Comparison of ENCODE assay signal across 19 cellular contexts in genomic region chr22:36147196-36147788, GRCh38. TPM values are rescaled to one million over a fixed set of nuclear protein-coding genes. Genes with fewer than 3 reads are reported as not detected.
DNase-seq lines count a peak whose midpoint lies in the region; ATAC-seq and TF ChIP-seq lines count a peak whose summit lies in the region.
"Had no signal": no experiment of that assay in that cellular context is flagged by ENCODE, and none has a peak within 500 bp of the region (broad histone marks: within the 10 kb centered on the region; RNA-seq: fewer than 3 reads in every experiment).

No MANE protein-coding gene starts in this region.

- H2BK15ac ChIP-seq in neuronal stem cell (ENCODE audit: low read length): no peak overlapping the region

- DNase-seq in CD4-positive, alpha-beta memory T cell: no peak
- DNase-seq in effector memory CD4-positive, alpha-beta T cell: no peak
- DNase-seq in neuronal stem cell (ENCODE audit: low spot score) (peak; percentile 9), mucosa of gallbladder (ENCODE audit: low spot score) (no peak), lower leg skin (ENCODE audit: low spot score in 2 of 2) (no peak)
- DNase-seq: activated CD8-positive, alpha-beta memory T cell treated with anti-CD3 and anti-CD28 coated beads for 24 hours; effector CD8-positive, alpha-beta T cell; heart left ventricle; Kasumi-1; NCI-H146; NCI-H446 treated with DMSO at 0.1 percent for 48 hours; Right ventricle myocardium superior; WERI-Rb-1 had no signal

- H3K79me1 ChIP-seq in neuronal stem cell (ENCODE audit: low read depth, low read length): no peaks in the 10 kb centered on the region

- H2AFZ ChIP-seq in neuronal stem cell (ENCODE audit: low read length): peak overlapping the region; percentile 58

- no peaks in the 10 kb centered on the region for H3K27me3 ChIP-seq in BLaER1
- no peaks in the 10 kb centered on the region for H3K27me3 ChIP-seq in CD4-positive, alpha-beta memory T cell (ENCODE audit: insufficient read depth, low read length)
- H3K27me3 ChIP-seq in effector memory CD4-positive, alpha-beta T cell (replicated peaks; ENCODE audit: control insufficient read depth, insufficient read depth, low read length, poor library complexity, severe bottlenecking): no peaks in the 10 kb centered on the region
- peaks cover 0 to 8% (median 0%) of the 10 kb centered on the region in 3 experiments for H3K27me3 ChIP-seq in neuronal stem cell (ENCODE audit: control insufficient read depth in 3 of 3, insufficient read depth in 3 of 3, low read depth in 1 of 3, low read length in 3 of 3)
- H3K27me3 ChIP-seq: heart left ventricle had no signal

- CTCF ChIA-PET in CD4-positive, alpha-beta memory T cell (lab: Charles Lee; ENCODE audit: partially characterized antibody): interaction anchor here (1.0 kb wide), 1 partner anchor 33 kb away, joined by 3 read pairs; no protein-coding TSS in a partner anchor

- H4K91ac ChIP-seq in neuronal stem cell (ENCODE audit: low read depth, low read length, poor library complexity): no peak overlapping the region

- H2BK120ac ChIP-seq in neuronal stem cell (ENCODE audit: low read depth, low read length): no peak overlapping the region

- H3K4me2 ChIP-seq in BLaER1 (peak overlapping the region; percentile 59), neuronal stem cell (ENCODE audit: insufficient read depth, low read length, poor library complexity, severe bottlenecking) (no peak overlapping the region)

- no peak overlapping the region for H4K8ac ChIP-seq in neuronal stem cell (ENCODE audit: low read depth, low read length)

- H3K18ac ChIP-seq in neuronal stem cell (ENCODE audit: low read length): no peak overlapping the region

- H3K36me3 ChIP-seq in BLaER1 (peaks cover 65% of the 10 kb centered on the region), neuronal stem cell (replicated peaks in 1 of 2; ENCODE audit: control insufficient read depth in 2 of 2, insufficient read depth in 2 of 2, low read length in 2 of 2) (no peaks in the 10 kb centered on the region)
- peaks cover 68% of the 10 kb centered on the region for H3K36me3 ChIP-seq in CD4-positive, alpha-beta memory T cell (ENCODE audit: insufficient read depth, low read length)
- peaks cover 68% of the 10 kb centered on the region for H3K36me3 ChIP-seq in effector memory CD4-positive, alpha-beta T cell (ENCODE audit: control insufficient read depth, insufficient read depth, low read length)
- H3K36me3 ChIP-seq: WERI-Rb-1 had no signal

- H3K14ac ChIP-seq in neuronal stem cell (ENCODE audit: low read length): no peak overlapping the region

- H3K9me3 ChIP-seq in BLaER1: peaks cover 5% of the 10 kb centered on the region; the same call in 1 of the 2 replicates
- no peaks in the 10 kb centered on the region for H3K9me3 ChIP-seq in CD4-positive, alpha-beta memory T cell (ENCODE audit: control insufficient read depth in 1 of 2, low read length in 2 of 2)
- no peaks in the 10 kb centered on the region for H3K9me3 ChIP-seq in effector memory CD4-positive, alpha-beta T cell (ENCODE audit: control insufficient read depth, low read length)
- no peaks in the 10 kb centered on the region for H3K9me3 ChIP-seq in neuronal stem cell (replicated peaks in 1 of 2; ENCODE audit: control insufficient read depth in 2 of 2, insufficient read depth in 1 of 2, low read depth in 1 of 2, low read length in 2 of 2)
- H3K9me3 ChIP-seq: heart left ventricle had no signal

- no peak overlapping the region for H3K4ac ChIP-seq in neuronal stem cell (ENCODE audit: low read length)

- no peak for ATAC-seq in HG03095 (IDR thresholded peaks at IDR 0.05; ENCODE audit: unreplicated experiment)
- ATAC-seq: heart left ventricle had no signal

- no peak overlapping the region for H3K23ac ChIP-seq in neuronal stem cell (ENCODE audit: low read depth, low read length, poor library complexity)

- H3K27ac ChIP-seq in BLaER1 (peak overlapping the region; percentile 35), neuronal stem cell (replicated peaks; ENCODE audit: low read length) (no peak overlapping the region)
- no peak overlapping the region for H3K27ac ChIP-seq in CD4-positive, alpha-beta memory T cell (ENCODE audit: low read depth, low read length)
- peak overlapping the region; percentile 8 for H3K27ac ChIP-seq in effector memory CD4-positive, alpha-beta T cell (ENCODE audit: insufficient read depth, low read length, poor library complexity, severe bottlenecking)
- H3K27ac ChIP-seq: C4-2B, WERI-Rb-1 had no signal

- WGBS in neuronal stem cell (ENCODE audit: extremely low coverage in 2 of 2, insufficient read length in 2 of 2, insufficient replicate concordance in 1 of 2), 2 donors: no CpG with 5 or more reads among the region's 8 CpGs
- 81 to 84% methylated on average over 8 of the region's 8 CpGs for WGBS in lower leg skin, 2 donors

- peaks cover 21% of the 10 kb centered on the region for H3K4me1 ChIP-seq in BLaER1
- H3K4me1 ChIP-seq in CD4-positive, alpha-beta memory T cell (ENCODE audit: insufficient read depth, low read length): peaks cover 37% of the 10 kb centered on the region
- peaks cover 6% of the 10 kb centered on the region for H3K4me1 ChIP-seq in effector memory CD4-positive, alpha-beta T cell (ENCODE audit: control insufficient read depth, insufficient read depth, low read length, poor library complexity, severe bottlenecking)
- H3K4me1 ChIP-seq in neuronal stem cell (ENCODE audit: control insufficient read depth in 2 of 2, insufficient read depth in 1 of 2, low read depth in 1 of 2, low read length in 2 of 2): peaks cover 6 to 13% of the 10 kb centered on the region in 2 donors

- intact Hi-C loops in CD4-positive, alpha-beta memory T cell (cut with micrococcal nuclease): no loop called here
- intact Hi-C loops in lower leg skin (cut with DNase I; ENCODE audit: low total_unique reads): loop anchor here (10.0 kb wide), 1 partner anchor 138 kb away; no protein-coding TSS in a partner anchor

- no peak for TF ChIP-seq CTCF in lower leg skin (IDR thresholded peaks at IDR 0.05)

- H3K4me3 ChIP-seq in BLaER1 (no peak overlapping the region), neuronal stem cell (ENCODE audit: low read length in 2 of 2) (no peak overlapping the region), lower leg skin (ENCODE audit: low read depth, poor library complexity, severe bottlenecking) (no peak overlapping the region)
- no peak overlapping the region for H3K4me3 ChIP-seq in CD4-positive, alpha-beta memory T cell (ENCODE audit: low read length in 2 of 2)
- no peak overlapping the region for H3K4me3 ChIP-seq in effector memory CD4-positive, alpha-beta T cell (ENCODE audit: insufficient read depth, low read depth, low read length, poor library complexity, severe bottlenecking)
- H3K4me3 ChIP-seq: heart left ventricle had no signal

- no peak overlapping the region for H2BK12ac ChIP-seq in neuronal stem cell (ENCODE audit: low read length)

- no peaks in the 10 kb centered on the region for H3K27me3 Mint-ChIP-seq in CD4-positive, alpha-beta memory T cell
- H3K27me3 Mint-ChIP-seq: central memory CD8-positive, alpha-beta T cell had no signal

- H3K9ac ChIP-seq in BLaER1 (peak overlapping the region; percentile 35), neuronal stem cell (ENCODE audit: low read depth, low read length, poor library complexity) (no peak overlapping the region)

- no peak overlapping the region for H2AK5ac ChIP-seq in neuronal stem cell (ENCODE audit: low read depth, low read length)

- H3K9me3 Mint-ChIP-seq in CD4-positive, alpha-beta memory T cell: peaks cover 0 to 4% (median 0%) of the 10 kb centered on the region in 8 donors
- H3K9me3 Mint-ChIP-seq: central memory CD8-positive, alpha-beta T cell had no signal

- H3K36me3 Mint-ChIP-seq in CD4-positive, alpha-beta memory T cell: peaks cover 88 to 94% of the 10 kb centered on the region in 2 donors

- H4K20me1 ChIP-seq in BLaER1: peaks cover 15% of the 10 kb centered on the region; the same call in 1 of the 2 replicates

- no peak overlapping the region for H2BK5ac ChIP-seq in neuronal stem cell (ENCODE audit: low read length)

- TF ChIP-seq POLR2A in lower leg skin (IDR thresholded peaks at IDR 0.05): no peak

- H3K4me1 Mint-ChIP-seq in CD4-positive, alpha-beta memory T cell: peaks cover 34 to 79% (median 58%) of the 10 kb centered on the region in 4 donors

- no peak overlapping the region for H3K4me3 Mint-ChIP-seq in CD4-positive, alpha-beta memory T cell
- H3K4me3 Mint-ChIP-seq: central memory CD8-positive, alpha-beta T cell; T-helper 1 cell treated with Interleukin-12 subunit alpha and Interleukin-12 subunit beta and Interleukin-4 antibody, amounts not matched to agents 30 μg/mL and 1 μg/mL, for 36 hours had no signal

- POLR2A ChIA-PET in CD4-positive, alpha-beta memory T cell (lab: Charles Lee; ENCODE audit: partially characterized antibody): no interaction called here

- peak overlapping the region; percentile 16 to 84 (median 73) for H3K27ac Mint-ChIP-seq in CD4-positive, alpha-beta memory T cell
- H3K27ac Mint-ChIP-seq: T-helper 1 cell treated with Interleukin-12 subunit alpha and Interleukin-12 subunit beta and Interleukin-4 antibody, amounts not matched to agents 30 μg/mL and 1 μg/mL, for 36 hours had no signal

RNA-seq across cellular contexts. Expression of gene APOL3, which starts 13.3 kb away (rescaled TPM):
- total RNA-seq in CD4-positive, alpha-beta memory T cell: 100 to 1,000 TPM; 213 to 229 TPM
- 100 to 1,000 TPM in 1 of 2 donors, 10 to 100 TPM in 1; 47.4 to 109 TPM for polyA plus RNA-seq in CD4-positive, alpha-beta memory T cell
- not detected for polyA plus RNA-seq in neuronal stem cell (2013, experiment 1 of 2)
- not detected for polyA plus RNA-seq in neuronal stem cell (2013, experiment 2 of 2)
- 20.9 TPM for total RNA-seq in mucosa of gallbladder
- 10 to 100 TPM; 29.5 to 55.9 (median 39.6) TPM for total RNA-seq in lower leg skin
- total RNA-seq: H1 had no signal

RNA-seq across cellular contexts. Expression of gene APOL4, which starts 54.3 kb away (rescaled TPM):
- total RNA-seq in CD4-positive, alpha-beta memory T cell: not detected
- polyA plus RNA-seq in CD4-positive, alpha-beta memory T cell: not detected
- 0.06 TPM for polyA plus RNA-seq in neuronal stem cell (2013, experiment 1 of 2)
- 0.08 TPM for polyA plus RNA-seq in neuronal stem cell (2013, experiment 2 of 2)
- total RNA-seq in mucosa of gallbladder: 3.4 TPM
- total RNA-seq in lower leg skin: 1 to 10 TPM; 3.3 to 5.4 (median 4.1) TPM
- total RNA-seq: H1 had no signal

Comparison
In these comparisons a context has a peak if more than half of its experiments do, and no peak if none do; other contexts are left out.
1. H3K27ac ChIP-seq: peak in BLaER1 (single experiment) and effector memory CD4-positive, alpha-beta T cell (single experiment); none in CD4-positive, alpha-beta memory T cell (single experiment) and neuronal stem cell (single experiment).